8 cellular contexts compared by ENCODE assay signal in genomic region chr17:48036693-48037035, GRCh38. TPM values are rescaled to one million over a fixed set of nuclear protein-coding genes. Genes with fewer than 3 reads are reported as not detected.
DNase-seq lines count a peak whose midpoint lies in the region; ATAC-seq and TF ChIP-seq lines count a peak whose summit lies in the region.

No MANE protein-coding gene starts in this region.

- H3K27me3 Mint-ChIP-seq in HFFc6 (ENCODE audit: insufficient read depth), result no peaks in the 10 kb centered on the region; the same call in 1 of the 2 replicates
- H3K27me3 Mint-ChIP-seq in activated T-helper 17 cell treated with anti-CD3 and anti-CD28 coated beads, Interleukin-2, amount 50 U/mL, for 72 hours, result peaks cover 24% of the 10 kb centered on the region

- H3F3A ChIP-seq in smooth muscle cell (ENCODE audit: low read depth), result no peaks in the 10 kb centered on the region

- H3K9ac ChIP-seq in iPS-15b (ENCODE audit: low read depth, low read length) (no peak overlapping the region), smooth muscle cell (ENCODE audit: low read depth) (peak overlapping the region; percentile 93)

- no peak overlapping the region for H3K27ac ChIP-seq in smooth muscle cell (ENCODE audit: low read depth)

- H3K4me1 Mint-ChIP-seq in HFFc6 (ENCODE audit: low read depth), result peaks cover 20% of the 10 kb centered on the region
- peaks cover 5% of the 10 kb centered on the region for H3K4me1 Mint-ChIP-seq in activated T-helper 17 cell treated with anti-CD3 and anti-CD28 coated beads, Interleukin-2, amount 50 U/mL, for 72 hours

- peak overlapping the region; percentile 92 for H3K4me3 Mint-ChIP-seq in HFFc6
- peak overlapping the region; percentile 84 for H3K4me3 Mint-ChIP-seq in activated T-helper 17 cell treated with anti-CD3 and anti-CD28 coated beads, Interleukin-2, amount 50 U/mL, for 72 hours

- no peaks in the 10 kb centered on the region for H4K20me1 ChIP-seq in smooth muscle cell (ENCODE audit: low read depth)

- WGBS in smooth muscle cell (ENCODE audit: low lambda C conversion rate), result 64% methylated on average over 6 of the region's 6 CpGs

- DNase-seq in HFFc6, result no peak
- DNase-seq in smooth muscle cell (lab: John Stamatoyannopoulos, UW; ENCODE audit: unreplicated experiment), result no peak
- no peak for DNase-seq in NCI-H1105 treated with DMSO at 0.1 percent for 48 hours (lab: John Stamatoyannopoulos, UW)
- DNase-seq in HAP-1 (ENCODE audit: low spot score in 2 of 2), result no peak

- peak overlapping the region; percentile 92 for H3K4me2 ChIP-seq in smooth muscle cell

- H3K27ac Mint-ChIP-seq in HFFc6, result peak overlapping the region; percentile 90
- H3K27ac Mint-ChIP-seq in activated T-helper 17 cell treated with anti-CD3 and anti-CD28 coated beads, Interleukin-2, amount 50 U/mL, for 72 hours, result peak overlapping the region; percentile 52

- no peaks in the 10 kb centered on the region for H3K36me3 ChIP-seq in iPS-15b (ENCODE audit: control insufficient read depth, insufficient read depth, low read length)
- no peaks in the 10 kb centered on the region for H3K36me3 ChIP-seq in smooth muscle cell (ENCODE audit: low read depth)
- no peaks in the 10 kb centered on the region for H3K36me3 ChIP-seq in HAP-1 (replicated peaks)

- H3K27me3 ChIP-seq in iPS-15b (ENCODE audit: control insufficient read depth, insufficient read depth, low read length), result peaks cover 28% of the 10 kb centered on the region
- H3K27me3 ChIP-seq in smooth muscle cell (ENCODE audit: low read depth), result no peaks in the 10 kb centered on the region
- 0 out of 2 replicates have a peak, but pooled peaks cover 2% of the 10 kb centered on the region for H3K27me3 ChIP-seq in HAP-1 (ENCODE audit: low read depth)

- H3K4me1 ChIP-seq in iPS-15b (ENCODE audit: control insufficient read depth, insufficient read depth, low read length), result peaks cover 3% of the 10 kb centered on the region
- peaks cover 11% of the 10 kb centered on the region for H3K4me1 ChIP-seq in smooth muscle cell (ENCODE audit: low read depth)
- H3K4me1 ChIP-seq in HAP-1, result no peaks in the 10 kb centered on the region

- H3K4me3 ChIP-seq in iPS-15b (ENCODE audit: low read depth, low read length) (peak overlapping the region; percentile 75), smooth muscle cell (peak overlapping the region; percentile 75), HAP-1 (no peak overlapping the region)

- H3K9me3 Mint-ChIP-seq in HFFc6, result no peaks in the 10 kb centered on the region
- H3K9me3 Mint-ChIP-seq in activated T-helper 17 cell treated with anti-CD3 and anti-CD28 coated beads, Interleukin-2, amount 50 U/mL, for 72 hours, result no peaks in the 10 kb centered on the region

- H3K79me2 ChIP-seq in smooth muscle cell (ENCODE audit: low read depth), result peaks cover 5% of the 10 kb centered on the region

- H3K36me3 Mint-ChIP-seq in HFFc6 (ENCODE audit: low read depth), result no peaks in the 10 kb centered on the region; the same call in 1 of the 2 replicates
- H3K36me3 Mint-ChIP-seq in activated T-helper 17 cell treated with anti-CD3 and anti-CD28 coated beads, Interleukin-2, amount 50 U/mL, for 72 hours (ENCODE audit: low read depth), result no peaks in the 10 kb centered on the region

- in situ Hi-C loops in HAP-1 (cut with MboI; ENCODE audit: low sequenced_read_pairs), result no loop called here

- no peak for ATAC-seq in activated T-helper 17 cell treated with anti-CD3 and anti-CD28 coated beads, Interleukin-2, amount 50 U/mL, for 72 hours (replicated peaks)
- no peak for ATAC-seq in GM19328 (IDR thresholded peaks at IDR 0.05; ENCODE audit: unreplicated experiment)
- no peak for ATAC-seq in HG03159 (IDR thresholded peaks at IDR 0.05; ENCODE audit: unreplicated experiment)

- H3K9me3 ChIP-seq in iPS-15b (ENCODE audit: control insufficient read depth, insufficient read depth, low read length) (no peaks in the 10 kb centered on the region), smooth muscle cell (replicated peaks; ENCODE audit: low read depth) (no peaks in the 10 kb centered on the region), HAP-1 (no peaks in the 10 kb centered on the region)

- peak overlapping the region; percentile 71 for H2AFZ ChIP-seq in smooth muscle cell (ENCODE audit: low read depth)

- TF ChIP-seq CTCF in HFFc6 (IDR thresholded peaks at IDR 0.05) (no peak), smooth muscle cell (IDR thresholded peaks at IDR 0.05; ENCODE audit: borderline replicate concordance, insufficient read depth, poor library complexity, severe bottlenecking) (no peak)

RNA-seq across cellular contexts. Expression of gene COPZ2, which starts 0.9 kb away (rescaled TPM):
- total RNA-seq in HFFc6 (2021; fragmentation: NEBNext Ultra II Directional; extraction: Animal tissue kit (Norgen Biotek cat#: 25700)), result 100 to 1,000 TPM; 209 to 260 (median 211) TPM
- 1 to 10 TPM; 1.3 to 2.0 TPM for total RNA-seq in activated T-helper 17 cell treated with anti-CD3 and anti-CD28 coated beads, Interleukin-2, amount 50 U/mL, for 72 hours
- total RNA-seq in smooth muscle cell, result 70.6 and 91.8 TPM in 2 replicates
- 193 and 257 TPM in 2 replicates for polyA plus RNA-seq in smooth muscle cell

RNA-seq across cellular contexts. Expression of gene NFE2L1, which starts 11.5 kb away (rescaled TPM):
- 100 to 1,000 TPM; 181 to 207 (median 193) TPM for total RNA-seq in HFFc6 (2021; fragmentation: NEBNext Ultra II Directional; extraction: Animal tissue kit (Norgen Biotek cat#: 25700))
- 10 to 100 TPM; 77.7 to 91.8 TPM for total RNA-seq in activated T-helper 17 cell treated with anti-CD3 and anti-CD28 coated beads, Interleukin-2, amount 50 U/mL, for 72 hours
- 101 and 103 TPM in 2 replicates for total RNA-seq in smooth muscle cell
- polyA plus RNA-seq in smooth muscle cell, result 61.0 and 67.6 TPM in 2 replicates

Comparison
In these comparisons a context has a peak if more than half of its experiments do, and no peak if none do; other contexts are left out.
1. RNA of gene COPZ2, which starts 0.9 kb away (total RNA-seq): 209 to 260 TPM in HFFc6 and 70.6 to 91.8 TPM in smooth muscle cell; 1.3 to 2.0 TPM in activated T-helper 17 cell treated with anti-CD3 and anti-CD28 coated beads, Interleukin-2, amount 50 U/mL, for 72 hours; every median in the first group is over 10 times any median in the second.